1 cellular context compared by ENCODE assay signal in the genomic region with DNA sequence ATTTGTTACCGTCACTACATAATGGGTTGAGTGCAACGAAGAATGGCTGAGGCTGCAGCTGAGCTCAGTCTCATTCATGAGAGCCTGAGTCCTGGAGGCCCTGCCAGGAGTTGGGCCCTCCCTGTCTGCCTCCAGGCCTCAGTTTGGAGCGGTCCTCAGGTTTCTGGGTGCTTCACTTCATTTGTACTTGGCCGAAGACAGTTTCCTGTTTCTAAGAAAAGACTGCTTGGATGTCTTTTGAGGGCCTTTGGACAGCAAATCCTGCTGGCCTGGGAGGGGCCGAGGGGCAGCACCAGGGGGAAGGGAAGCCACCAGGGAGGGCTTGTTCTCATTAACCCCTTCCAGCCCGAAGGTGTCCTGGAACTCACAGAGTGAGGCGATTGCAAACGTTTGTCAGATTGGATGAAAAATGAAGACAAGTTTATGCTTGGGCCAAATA.
TF ChIP-seq lines count a peak whose summit lies in the region.

No MANE protein-coding gene starts in this region.

TF ChIP-seq in SK-N-SH treated with all-trans-retinoic acid at 6 μM for 48 hours, 23 proteins besides CTCF, POLR2A, EP300 and RAD21 (continued from another document):
- TF ChIP-seq, protein P1, sequence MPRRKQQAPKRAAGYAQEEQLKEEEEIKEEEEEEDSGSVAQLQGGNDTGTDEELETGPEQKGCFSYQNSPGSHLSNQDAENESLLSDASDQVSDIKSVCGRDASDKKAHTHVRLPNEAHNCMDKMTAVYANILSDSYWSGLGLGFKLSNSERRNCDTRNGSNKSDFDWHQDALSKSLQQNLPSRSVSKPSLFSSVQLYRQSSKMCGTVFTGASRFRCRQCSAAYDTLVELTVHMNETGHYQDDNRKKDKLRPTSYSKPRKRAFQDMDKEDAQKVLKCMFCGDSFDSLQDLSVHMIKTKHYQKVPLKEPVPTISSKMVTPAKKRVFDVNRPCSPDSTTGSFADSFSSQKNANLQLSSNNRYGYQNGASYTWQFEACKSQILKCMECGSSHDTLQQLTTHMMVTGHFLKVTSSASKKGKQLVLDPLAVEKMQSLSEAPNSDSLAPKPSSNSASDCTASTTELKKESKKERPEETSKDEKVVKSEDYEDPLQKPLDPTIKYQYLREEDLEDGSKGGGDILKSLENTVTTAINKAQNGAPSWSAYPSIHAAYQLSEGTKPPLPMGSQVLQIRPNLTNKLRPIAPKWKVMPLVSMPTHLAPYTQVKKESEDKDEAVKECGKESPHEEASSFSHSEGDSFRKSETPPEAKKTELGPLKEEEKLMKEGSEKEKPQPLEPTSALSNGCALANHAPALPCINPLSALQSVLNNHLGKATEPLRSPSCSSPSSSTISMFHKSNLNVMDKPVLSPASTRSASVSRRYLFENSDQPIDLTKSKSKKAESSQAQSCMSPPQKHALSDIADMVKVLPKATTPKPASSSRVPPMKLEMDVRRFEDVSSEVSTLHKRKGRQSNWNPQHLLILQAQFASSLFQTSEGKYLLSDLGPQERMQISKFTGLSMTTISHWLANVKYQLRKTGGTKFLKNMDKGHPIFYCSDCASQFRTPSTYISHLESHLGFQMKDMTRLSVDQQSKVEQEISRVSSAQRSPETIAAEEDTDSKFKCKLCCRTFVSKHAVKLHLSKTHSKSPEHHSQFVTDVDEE (CRISPR knock-in tag; IDR thresholded peaks at IDR 0.05): no peak
- TF ChIP-seq ZFP3 (CRISPR knock-in tag; IDR thresholded peaks at IDR 0.05): no peak
